8 cellular contexts compared by ENCODE assay signal in genomic region chr22:29270475-29271271, GRCh38. TPM values are rescaled to one million over a fixed set of nuclear protein-coding genes. Genes with fewer than 3 reads are reported as not detected.
DNase-seq lines count a peak whose midpoint lies in the region; ATAC-seq, FAIRE-seq and TF ChIP-seq lines count a peak whose summit lies in the region.

No MANE protein-coding gene starts in this region.

- peaks cover 40% of the 10 kb centered on the region for H3K4me1 Mint-ChIP-seq in GM23338

- peaks cover 5% of the 10 kb centered on the region for H3F3A ChIP-seq in GM23338 (replicated peaks; ENCODE audit: low read depth)

- no peak for FAIRE-seq in HTR-8/SVneo (lab: Jason Lieb, UNC)

- H3K4me3 ChIP-seq in GM23338: peak overlapping the region; percentile 99
- peak overlapping the region; percentile 77 to 99 (median 88) for H3K4me3 ChIP-seq in Peyer's patch

- peaks cover 90% of the 10 kb centered on the region for H3K36me3 Mint-ChIP-seq in GM23338 (ENCODE audit: low read depth)

- H3K9me2 ChIP-seq in GM23338 (ENCODE audit: insufficient read depth): no peaks in the 10 kb centered on the region

- H2AFZ ChIP-seq in GM23338: no peak overlapping the region

- H3K4me2 ChIP-seq in GM23338: peak overlapping the region; percentile 100

- H3K27ac Mint-ChIP-seq in GM23338: peak overlapping the region; percentile 11; the same call in 1 of the 2 replicates

- no peaks in the 10 kb centered on the region for H3K9me3 ChIP-seq in Peyer's patch

- peaks cover 44% of the 10 kb centered on the region for H3K36me3 ChIP-seq in GM23338 (ENCODE audit: insufficient read depth)
- peaks cover 0 to 35% (median 0%) of the 10 kb centered on the region in 3 donors for H3K36me3 ChIP-seq in Peyer's patch

- peak overlapping the region; percentile 92 for H3K4me3 Mint-ChIP-seq in GM23338

- H3K27ac ChIP-seq in GM23338 (ENCODE audit: low read depth) (no peak overlapping the region), Peyer's patch (peak overlapping the region in 3 of 4 donors; percentile 12 to 97 (median 55)), epithelial cell of prostate (no peak overlapping the region)

- no peaks in the 10 kb centered on the region for H3K27me3 ChIP-seq in GM23338 (ENCODE audit: insufficient read depth)
- H3K27me3 ChIP-seq in Peyer's patch: no peaks in the 10 kb centered on the region

- peaks cover 59% of the 10 kb centered on the region for H4K20me1 ChIP-seq in GM23338 (replicated peaks; ENCODE audit: insufficient read depth)

- no peak for TF ChIP-seq POLR2A in Peyer's patch (IDR thresholded peaks at IDR 0.05)

- ATAC-seq in GM23338: no peak
- ATAC-seq in HG02571 (IDR thresholded peaks at IDR 0.05; ENCODE audit: unreplicated experiment): no peak

- H3K9me3 Mint-ChIP-seq in GM23338: no peaks in the 10 kb centered on the region

- peaks cover 34% of the 10 kb centered on the region for H3K4me1 ChIP-seq in GM23338 (ENCODE audit: insufficient read depth)
- peaks cover 0 to 75% (median 17%) of the 10 kb centered on the region in 4 donors for H3K4me1 ChIP-seq in Peyer's patch

- peaks cover 97% of the 10 kb centered on the region for H3K79me2 ChIP-seq in GM23338 (replicated peaks; ENCODE audit: insufficient read depth)

- TF ChIP-seq CTCF in GM23338 (conservative IDR thresholded peaks at IDR 0.05; ENCODE audit: low read depth in 2 of 2): no peak
- TF ChIP-seq CTCF in Peyer's patch (IDR thresholded peaks at IDR 0.05): no peak

- peaks cover 17% of the 10 kb centered on the region for H3K27me3 Mint-ChIP-seq in GM23338 (ENCODE audit: insufficient read depth, low read depth, poor library complexity)

- DNase-seq in GM23338 (ENCODE audit: low spot score) (no peak), Peyer's patch (no peak), epithelial cell of prostate (ENCODE audit: low read depth, low spot score) (peak; percentile 10), pons (ENCODE audit: low spot score) (peak; percentile 37), HTR-8/SVneo (ENCODE audit: insufficient read length, low spot score) (no peak), NCI-H1105 (lab: John Stamatoyannopoulos, UW) (no peak), 8988T (no peak)

TF ChIP-seq in GM23338, 12 proteins besides CTCF, POLR2A, EP300 and RAD21 (continues in another document):
- TF ChIP-seq ZNF114 (CRISPR knock-in tag; IDR thresholded peaks at IDR 0.05): no peak
- TF ChIP-seq POLR2AphosphoS5 (IDR thresholded peaks at IDR 0.05; ENCODE audit: low read depth): no peak
- no peak for TF ChIP-seq REST (IDR thresholded peaks at IDR 0.05; ENCODE audit: unreplicated experiment)
- no peak for TF ChIP-seq EZH2 (IDR thresholded peaks at IDR 0.05; ENCODE audit: low read depth, unreplicated experiment)
- no peak for TF ChIP-seq ZNF462 (CRISPR knock-in tag; IDR thresholded peaks at IDR 0.05)
- no peak for TF ChIP-seq NANOG (IDR thresholded peaks at IDR 0.05; ENCODE audit: borderline replicate concordance)
- no peak for TF ChIP-seq CREB1 (CRISPR knock-in tag; IDR thresholded peaks at IDR 0.05; ENCODE audit: low read depth)
- TF ChIP-seq STAT1 (IDR thresholded peaks at IDR 0.05; ENCODE audit: unreplicated experiment): no peak
- TF ChIP-seq ZNF331 (CRISPR knock-in tag; IDR thresholded peaks at IDR 0.05; ENCODE audit: low read depth): no peak
- no peak for TF ChIP-seq EZH2phosphoT487 (IDR thresholded peaks at IDR 0.05; ENCODE audit: unreplicated experiment)

RNA-seq across cellular contexts. Expression of gene EWSR1, which starts 2.6 kb away (rescaled TPM):
- total RNA-seq in GM23338 (2014; rRNA removed; shearing (Covaris generic)): 390 and 427 TPM in 2 replicates
- 382 and 391 TPM in 2 replicates for polyA plus RNA-seq in GM23338 (2016; fragmentation: Nextera tagmentation; extraction: Ambion mirVana)
- total RNA-seq in Peyer's patch: 100 to 1,000 TPM; 186 to 444 (median 276) TPM

RNA-seq across cellular contexts. Expression of gene RHBDD3, which starts 2.9 kb away (rescaled TPM):
- 95.6 and 115 TPM in 2 replicates for total RNA-seq in GM23338 (2014; rRNA removed; shearing (Covaris generic))
- 55.0 and 60.3 TPM in 2 replicates for polyA plus RNA-seq in GM23338 (2016; fragmentation: Nextera tagmentation; extraction: Ambion mirVana)
- 10 to 100 TPM; 25.4 to 47.2 (median 36.2) TPM for total RNA-seq in Peyer's patch

RNA-seq across cellular contexts. Expression of gene GAS2L1, which starts 35.8 kb away (rescaled TPM):
- total RNA-seq in GM23338 (2014; rRNA removed; shearing (Covaris generic)): 4.9 and 9.5 TPM in 2 replicates
- polyA plus RNA-seq in GM23338 (2016; fragmentation: Nextera tagmentation; extraction: Ambion mirVana): 3.7 and 5.2 TPM in 2 replicates
- 10 to 100 TPM; 20.6 to 63.1 (median 35.6) TPM for total RNA-seq in Peyer's patch

RNA-seq across cellular contexts. Expression of gene RASL10A, which starts 44.8 kb away (rescaled TPM):
- total RNA-seq in GM23338 (2014; rRNA removed; shearing (Covaris generic)): 0.54 and 3.0 TPM in 2 replicates
- 0.99 and 1.6 TPM in 2 replicates for polyA plus RNA-seq in GM23338 (2016; fragmentation: Nextera tagmentation; extraction: Ambion mirVana)
- 1 to 10 TPM in 2 of 4 donors, under 1 TPM in 1, not detected in 1; 0.85 to 9.0 (median 5.6) TPM for total RNA-seq in Peyer's patch

Comparison
In these comparisons a context has a peak if more than half of its experiments do, and no peak if none do; other contexts are left out.
1. DNase-seq: peak in epithelial cell of prostate (single experiment) and pons (single experiment); none in GM23338 (single experiment), Peyer's patch (0 of 3), HTR-8/SVneo (single experiment), NCI-H1105 (single experiment) and 8988T (single experiment).
2. H3K27ac ChIP-seq: peak in Peyer's patch (3 of 4); none in GM23338 (single experiment) and epithelial cell of prostate (single experiment).